ENCODE assay signal across 15 cellular contexts in genomic region chr5:37034955-37035354, GRCh38.
DNase-seq lines count a peak whose midpoint lies in the region; ATAC-seq and TF ChIP-seq lines count a peak whose summit lies in the region.
"Had no signal": no experiment of that assay in that cellular context is flagged by ENCODE, and none has a peak within 500 bp of the region (broad histone marks: within the 10 kb centered on the region; RNA-seq: fewer than 3 reads in every experiment).

No MANE protein-coding gene starts in this region.

- H3K4me1 ChIP-seq in PC-9 (replicated peaks; ENCODE audit: insufficient read depth) = no peaks in the 10 kb centered on the region

- intact Hi-C loops in PC-9 (cut with micrococcal nuclease; ENCODE audit: unreplicated experiment) = no loop called here

- no peaks in the 10 kb centered on the region for H3K9me3 Mint-ChIP-seq in central memory CD8-positive, alpha-beta T cell

- no peaks in the 10 kb centered on the region for H3K27me3 ChIP-seq in PC-9 (ENCODE audit: insufficient read depth, low read depth)

- no peak overlapping the region for H3K27ac ChIP-seq in PC-9
- H3K27ac ChIP-seq: RWPE1 had no signal

- no peaks in the 10 kb centered on the region for H3K9me3 ChIP-seq in PC-9 (ENCODE audit: insufficient read depth, low read depth)

- peak overlapping the region; percentile 64 for H3K27ac Mint-ChIP-seq in central memory CD8-positive, alpha-beta T cell (ENCODE audit: low read depth)

- H3K4me2 ChIP-seq in PC-9 = no peak overlapping the region

- TF ChIP-seq CTCF in PC-9 (conservative IDR thresholded peaks at IDR 0.05) = no peak

- H2AFZ ChIP-seq in PC-9 = no peak overlapping the region

- H3K36me3 ChIP-seq in PC-9 (ENCODE audit: low read depth) = peaks cover 37% of the 10 kb centered on the region

- H3K4me1 Mint-ChIP-seq in central memory CD8-positive, alpha-beta T cell = peaks cover 11% of the 10 kb centered on the region

- H3K79me2 ChIP-seq in PC-9 (ENCODE audit: low read depth) = no peaks in the 10 kb centered on the region

- H3K36me3 Mint-ChIP-seq in central memory CD8-positive, alpha-beta T cell (ENCODE audit: insufficient read depth) = peaks cover 21% of the 10 kb centered on the region

- H3K9me2 ChIP-seq in PC-9 (ENCODE audit: insufficient read depth) = no peaks in the 10 kb centered on the region

- no peak for ATAC-seq in central memory CD8-positive, alpha-beta T cell (replicated peaks; ENCODE audit: extremely low read depth, poor library complexity, severe bottlenecking)

- H3F3A ChIP-seq in PC-9 (ENCODE audit: insufficient read depth, low read depth) = no peaks in the 10 kb centered on the region; the same call in 1 of the 2 replicates

- H4K20me1 ChIP-seq in PC-9 (ENCODE audit: insufficient read depth) = no peaks in the 10 kb centered on the region

- DNase-seq in PC-9 = no peak
- DNase-seq in central memory CD8-positive, alpha-beta T cell (ENCODE audit: low spot score in 2 of 2) = no peak
- peak; percentile 11 for DNase-seq in midbrain (lab: John Stamatoyannopoulos, UW)
- peak; percentile 47 for DNase-seq in superior temporal gyrus (ENCODE audit: extremely low spot score)
- DNase-seq in activated T-cell treated with anti-CD3 and anti-CD28 coated beads, Interleukin-2, amount 50 U/mL, for 1 hour = no peak
- no peak for DNase-seq in NCI-H524 treated with DMSO at 0.1 percent for 48 hours (lab: John Stamatoyannopoulos, UW)
- DNase-seq in NCI-H526 treated with DMSO at 0.1 percent for 48 hours (lab: John Stamatoyannopoulos, UW) = no peak
- DNase-seq: COR-L47; GF-D8; Karpas-422; MM.1S; NCI-H1105; NCI-H187 treated with DMSO at 0.1 percent for 48 hours; NK-92 treated with Interleukin-12 subunit alpha and Interleukin-12 subunit beta, amount 100 ng/mL, for 24 hours had no signal

- CTCF ChIA-PET in PC-9 (lab: Charles Lee) = no interaction called here

- no peaks in the 10 kb centered on the region for H3K27me3 Mint-ChIP-seq in central memory CD8-positive, alpha-beta T cell

- no peak overlapping the region for H3K4me3 Mint-ChIP-seq in central memory CD8-positive, alpha-beta T cell

- POLR2A ChIA-PET in PC-9 (lab: Charles Lee; ENCODE audit: unreplicated experiment) = interaction anchor here (0.6 kb wide), 2 partner anchors 211 to 799 kb away, joined by 5 to 16 read pairs; no protein-coding TSS in a partner anchor

- TSS peak; percentile 24 for BruUV-seq in PC-9 (replicated peaks; lab: Mats Ljungman, UMichigan)

- no peak overlapping the region for H3K4me3 ChIP-seq in PC-9

Comparison
In these comparisons a context has a peak if more than half of its experiments do, and no peak if none do; other contexts are left out.
1. DNase-seq: peak in midbrain (single experiment) and superior temporal gyrus (single experiment); none in PC-9 (0 of 2), central memory CD8-positive, alpha-beta T cell (0 of 2), activated T-cell treated with anti-CD3 and anti-CD28 coated beads, Interleukin-2, amount 50 U/mL, for 1 hour (single experiment), NCI-H524 treated with DMSO at 0.1 percent for 48 hours (single experiment) and NCI-H526 treated with DMSO at 0.1 percent for 48 hours (single experiment).